8 cellular contexts compared by ENCODE assay signal in genomic region chr12:104455594-104456416, GRCh38. TPM values are rescaled to one million over a fixed set of nuclear protein-coding genes. Genes with fewer than 3 reads are reported as not detected.
DNase-seq lines count a peak whose midpoint lies in the region; ATAC-seq, FAIRE-seq and TF ChIP-seq lines count a peak whose summit lies in the region.

No MANE protein-coding gene starts in this region.

- no peak for TF ChIP-seq CTCF in astrocyte (IDR thresholded peaks at IDR 0.05; ENCODE audit: insufficient read depth, low read depth, low read length)
- TF ChIP-seq CTCF in liver (IDR thresholded peaks at IDR 0.05; ENCODE audit: low read depth, low read length, missing input control) = no peak

- H3K4me1 ChIP-seq in astrocyte (ENCODE audit: insufficient read depth, low read length) (peaks cover 30% of the 10 kb centered on the region), liver (ENCODE audit: control insufficient read depth in 4 of 4, insufficient read depth in 4 of 4, low read length in 3 of 4) (peaks cover 6 to 28% (median 20%) of the 10 kb centered on the region in 4 donors), thymus (ENCODE audit: control insufficient read depth, insufficient read depth, low read length) (peaks cover 12% of the 10 kb centered on the region)

- peaks cover 23% of the 10 kb centered on the region for H4K20me1 ChIP-seq in astrocyte (ENCODE audit: insufficient read depth, low read length)

- DNase-seq in activated T-cell treated with anti-CD3 and anti-CD28 coated beads, Interleukin-2, amount 50 U/mL, for 24 hours = no peak
- DNase-seq in activated T-cell treated with anti-CD3 and anti-CD28 coated beads, Interleukin-2, amount 50 U/mL, for 1 hour = no peak
- DNase-seq in astrocyte (ENCODE audit: low read depth) (no peak), A172 (ENCODE audit: low spot score) (no peak), COLO668 (lab: John Stamatoyannopoulos, UW; ENCODE audit: unreplicated experiment) (no peak)

- TF ChIP-seq RAD21 in liver (IDR thresholded peaks at IDR 0.05) = no peak

- H3K27ac ChIP-seq in astrocyte (ENCODE audit: low read depth, low read length) (peak overlapping the region; percentile 58), liver (ENCODE audit: low read depth in 1 of 2, low read length in 2 of 2) (no peak overlapping the region), thymus (ENCODE audit: low read depth) (no peak overlapping the region)

- H3K36me3 Mint-ChIP-seq in activated T-cell treated with anti-CD3 and anti-CD28 coated beads, Interleukin-2, amount 50 U/mL, for 24 hours (ENCODE audit: low read depth) = peaks cover 30% of the 10 kb centered on the region
- no peaks in the 10 kb centered on the region for H3K36me3 Mint-ChIP-seq in astrocyte (ENCODE audit: low read depth, unreplicated experiment)

- no peaks in the 10 kb centered on the region for H3K9me3 ChIP-seq in astrocyte (ENCODE audit: insufficient read depth, low read depth, low read length)
- peaks cover 0 to 4% (median 0%) of the 10 kb centered on the region in 4 donors for H3K9me3 ChIP-seq in liver (ENCODE audit: control insufficient read depth in 4 of 4, low read length in 3 of 4)
- no peaks in the 10 kb centered on the region for H3K9me3 ChIP-seq in thymus (ENCODE audit: control insufficient read depth)

- peak overlapping the region; percentile 74 for H2AFZ ChIP-seq in astrocyte (ENCODE audit: low read depth, low read length)

- peaks cover 38% of the 10 kb centered on the region for H3K4me1 Mint-ChIP-seq in activated T-cell treated with anti-CD3 and anti-CD28 coated beads, Interleukin-2, amount 50 U/mL, for 24 hours (ENCODE audit: low read depth)
- H3K4me1 Mint-ChIP-seq in astrocyte (ENCODE audit: low read depth, unreplicated experiment) = peaks cover 29% of the 10 kb centered on the region

- peaks cover 34% of the 10 kb centered on the region for H3K79me2 ChIP-seq in astrocyte (ENCODE audit: insufficient read depth, low read length)

- ATAC-seq in HG03439 (IDR thresholded peaks at IDR 0.05; ENCODE audit: unreplicated experiment) = no peak

- no peak for FAIRE-seq in astrocyte (lab: Jason Lieb, UNC)

- H3K27ac Mint-ChIP-seq in activated T-cell treated with anti-CD3 and anti-CD28 coated beads, Interleukin-2, amount 50 U/mL, for 24 hours = peak overlapping the region; percentile 93
- H3K27ac Mint-ChIP-seq in astrocyte (ENCODE audit: unreplicated experiment) = peak overlapping the region; percentile 96

- H3K4me3 Mint-ChIP-seq in activated T-cell treated with anti-CD3 and anti-CD28 coated beads, Interleukin-2, amount 50 U/mL, for 24 hours = peak overlapping the region; percentile 98
- H3K4me3 Mint-ChIP-seq in astrocyte (ENCODE audit: unreplicated experiment) = peak overlapping the region; percentile 95

- H3K4me3 ChIP-seq in astrocyte (ENCODE audit: insufficient read depth, low read depth, low read length) = peak overlapping the region; percentile 86
- H3K4me3 ChIP-seq in liver (ENCODE audit: low read depth in 1 of 3, low read length in 3 of 3) = peak overlapping the region; percentile 50 to 68 (median 64)
- H3K4me3 ChIP-seq in thymus (ENCODE audit: low read length) = peak overlapping the region; percentile 98

- H3K27me3 ChIP-seq in astrocyte (ENCODE audit: insufficient read depth, low read length) (no peaks in the 10 kb centered on the region), liver (ENCODE audit: control insufficient read depth in 4 of 4, insufficient read depth in 4 of 4, low read length in 3 of 4) (no peaks in the 10 kb centered on the region), thymus (ENCODE audit: control insufficient read depth, insufficient read depth) (no peaks in the 10 kb centered on the region)

- H3K27me3 Mint-ChIP-seq in activated T-cell treated with anti-CD3 and anti-CD28 coated beads, Interleukin-2, amount 50 U/mL, for 24 hours = no peaks in the 10 kb centered on the region
- peaks cover 9% of the 10 kb centered on the region for H3K27me3 Mint-ChIP-seq in astrocyte (ENCODE audit: low read depth, unreplicated experiment)

- H3K36me3 ChIP-seq in astrocyte (ENCODE audit: insufficient read depth, low read length) (no peaks in the 10 kb centered on the region), liver (ENCODE audit: control insufficient read depth in 4 of 4, insufficient read depth in 3 of 4, low read depth in 1 of 4, low read length in 3 of 4) (no peaks in the 10 kb centered on the region), thymus (ENCODE audit: control insufficient read depth, insufficient read depth) (no peaks in the 10 kb centered on the region)

- H3K9ac ChIP-seq in astrocyte (ENCODE audit: low read length) (peak overlapping the region; percentile 85), liver (ENCODE audit: low read depth in 1 of 2, low read length in 2 of 2) (peak overlapping the region in 1 of 2 donors; percentile 17)

- 31% methylated on average over 8 of the region's 8 CpGs for WGBS in liver
- WGBS in thymus = 15% methylated on average over 8 of the region's 8 CpGs

- peak overlapping the region; percentile 97 for H3K4me2 ChIP-seq in astrocyte (ENCODE audit: low read length)

- no peaks in the 10 kb centered on the region for H3K9me3 Mint-ChIP-seq in activated T-cell treated with anti-CD3 and anti-CD28 coated beads, Interleukin-2, amount 50 U/mL, for 24 hours
- H3K9me3 Mint-ChIP-seq in astrocyte (ENCODE audit: unreplicated experiment) = no peaks in the 10 kb centered on the region

TF ChIP-seq in liver, 16 proteins besides CTCF, POLR2A, EP300 and RAD21:
- TF ChIP-seq HNF4A (conservative IDR thresholded peaks at IDR 0.05) (no peak), YY1 (IDR thresholded peaks at IDR 0.05) (no peak), TAF1 (conservative IDR thresholded peaks at IDR 0.05) (no peak), EGR1 (IDR thresholded peaks at IDR 0.05; ENCODE audit: low read depth in 2 of 2) (no peak), REST (IDR thresholded peaks at IDR 0.05) (no peak)
- TF ChIP-seq, protein P1, sequence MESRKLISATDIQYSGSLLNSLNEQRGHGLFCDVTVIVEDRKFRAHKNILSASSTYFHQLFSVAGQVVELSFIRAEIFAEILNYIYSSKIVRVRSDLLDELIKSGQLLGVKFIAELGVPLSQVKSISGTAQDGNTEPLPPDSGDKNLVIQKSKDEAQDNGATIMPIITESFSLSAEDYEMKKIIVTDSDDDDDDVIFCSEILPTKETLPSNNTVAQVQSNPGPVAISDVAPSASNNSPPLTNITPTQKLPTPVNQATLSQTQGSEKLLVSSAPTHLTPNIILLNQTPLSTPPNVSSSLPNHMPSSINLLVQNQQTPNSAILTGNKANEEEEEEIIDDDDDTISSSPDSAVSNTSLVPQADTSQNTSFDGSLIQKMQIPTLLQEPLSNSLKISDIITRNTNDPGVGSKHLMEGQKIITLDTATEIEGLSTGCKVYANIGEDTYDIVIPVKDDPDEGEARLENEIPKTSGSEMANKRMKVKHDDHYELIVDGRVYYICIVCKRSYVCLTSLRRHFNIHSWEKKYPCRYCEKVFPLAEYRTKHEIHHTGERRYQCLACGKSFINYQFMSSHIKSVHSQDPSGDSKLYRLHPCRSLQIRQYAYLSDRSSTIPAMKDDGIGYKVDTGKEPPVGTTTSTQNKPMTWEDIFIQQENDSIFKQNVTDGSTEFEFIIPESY (IDR thresholded peaks at IDR 0.05) = no peak

RNA-seq across cellular contexts. Expression of gene CHST11, which starts 0.9 kb away (rescaled TPM):
- total RNA-seq in astrocyte (30.0 and 30.2 TPM in 2 replicates), liver (10 to 100 TPM in 1 of 2 donors, 1 to 10 TPM in 1; 6.1 to 11.1 TPM)
- polyA plus RNA-seq in liver (1 to 10 TPM in 1 of 2 donors, under 1 TPM in 1; 0.57 to 1.2 TPM), thymus (6.7 TPM)
- 4.7 and 8.4 TPM in 2 replicates for total RNA-seq in A172 (2014; rRNA removed; shearing (Covaris generic))
